Comparison of ENCODE assay signal across 11 cellular contexts in the genomic region with DNA sequence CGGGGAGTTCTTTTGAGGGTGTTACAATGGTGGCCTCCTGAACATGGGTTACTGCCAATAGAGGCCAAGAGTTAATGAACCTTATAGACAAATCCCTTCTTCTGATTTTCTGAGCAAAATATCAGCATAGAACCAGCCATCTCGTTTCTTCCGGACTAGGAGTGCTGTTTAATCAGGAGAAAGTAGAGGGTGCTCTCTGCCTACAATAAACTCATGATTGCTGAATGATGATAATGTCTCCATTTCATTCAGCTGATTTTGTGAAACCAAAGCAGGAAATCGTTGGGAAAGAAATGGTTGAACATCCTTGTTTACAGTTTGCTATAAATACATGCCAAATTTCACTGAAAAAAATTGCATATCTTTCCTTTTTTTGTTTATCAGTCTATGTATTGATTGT.
DNase-seq lines count a peak whose midpoint lies in the region; ATAC-seq, FAIRE-seq and TF ChIP-seq lines count a peak whose summit lies in the region.
"Had no signal": no experiment of that assay in that cellular context is flagged by ENCODE, and none has a peak within 500 bp of the region (broad histone marks: within the 10 kb centered on the region; RNA-seq: fewer than 3 reads in every experiment).

No MANE protein-coding gene starts in this region.

- H2AFZ ChIP-seq in HepG2 (ENCODE audit: low read length) = no peak overlapping the region
- H2AFZ ChIP-seq: parathyroid adenoma had no signal

- no peak overlapping the region for H3K4me3 Mint-ChIP-seq in CD14-positive monocyte
- H3K4me3 Mint-ChIP-seq: activated T-helper 1 cell treated with anti-CD3 and anti-CD28 coated beads, Interleukin-12 subunit alpha, Interleukin-12 subunit beta, Interleukin-2, Interleukin-4 antibody, amounts not matched to agents 30 ng/mL and 10 ng/mL and 1 ng/mL, durations not matched to agents 14 hours and 24 hours and 36 hours had no signal

- ATAC-seq in HepG2 (no peak), right lobe of liver (no peak), RWPE2 (ENCODE audit: low read depth) (peak; percentile 53; the same call in 1 of the 3 replicates), HG02981 (IDR thresholded peaks at IDR 0.05; ENCODE audit: unreplicated experiment) (no peak)

- no TSS peak for BruUV-seq in HepG2 (replicated peaks; lab: Mats Ljungman, UMichigan)

- no peak overlapping the region for H3K4me3 ChIP-seq in HepG2 (replicated peaks in 1 of 3; ENCODE audit: insufficient read depth in 1 of 3, low read depth in 2 of 3, low read length in 3 of 3)
- no peak overlapping the region for H3K4me3 ChIP-seq in right lobe of liver
- no peak overlapping the region for H3K4me3 ChIP-seq in RWPE2 (ENCODE audit: severe bottlenecking)

- H3K36me3 ChIP-seq in HepG2 (replicated peaks in 1 of 2; ENCODE audit: control insufficient read depth in 1 of 2, insufficient read depth in 2 of 2, low read length in 2 of 2) = no peaks in the 10 kb centered on the region
- H3K36me3 ChIP-seq in right lobe of liver = no peaks in the 10 kb centered on the region
- H3K36me3 ChIP-seq in RWPE2 (ENCODE audit: low read depth) = no peaks in the 10 kb centered on the region

- H3K9me3 ChIP-seq in HepG2 (ENCODE audit: low read length) (no peaks in the 10 kb centered on the region), right lobe of liver (no peaks in the 10 kb centered on the region), RWPE2 (ENCODE audit: severe bottlenecking) (no peaks in the 10 kb centered on the region)

- POLR2A ChIA-PET in HepG2 (lab: Yijun Ruan, JAX) = no interaction called here

- TF ChIP-seq RAD21 in HepG2 (CRISPR knock-in tag; IDR thresholded peaks at IDR 0.05) = no peak

- TF ChIP-seq CTCF in HepG2 (CRISPR knock-in tag; IDR thresholded peaks at IDR 0.05) (0 out of 2 replicates have a peak, but pooled peaks have one; percentile 4), right lobe of liver (IDR thresholded peaks at IDR 0.05) (no peak), RWPE2 (IDR thresholded peaks at IDR 0.05; ENCODE audit: poor library complexity, severe bottlenecking) (peak; percentile 59), CD14-positive monocyte (IDR thresholded peaks at IDR 0.05) (no peak)

- no peak for TF ChIP-seq POLR2A in HepG2 (IDR thresholded peaks at IDR 0.05; ENCODE audit: insufficient read depth in 1 of 2, low read depth in 2 of 2, low read length in 2 of 2)
- no peak for TF ChIP-seq POLR2A in right lobe of liver (IDR thresholded peaks at IDR 0.05)

- 5% methylated on average over 4 of the region's 4 CpGs for WGBS in HepG2 (ENCODE audit: low lambda C conversion rate)
- 20% methylated on average over 4 of the region's 4 CpGs for WGBS in right lobe of liver (ENCODE audit: insufficient coverage, low coverage, low lambda C conversion rate, missing lambda C conversion rate)

- DNase-seq in HepG2 (ENCODE audit: low spot score) (no peak), right lobe of liver (no peak), RWPE2 (ENCODE audit: low spot score) (no peak), foreskin melanocyte (peak; percentile 57), NCI-H774 (lab: John Stamatoyannopoulos, UW) (no peak), HT-29 (ENCODE audit: low spot score) (no peak), CD14-positive monocyte (ENCODE audit: low spot score) (no peak)
- DNase-seq: substantia nigra had no signal

- H3K4me2 ChIP-seq in HepG2 (ENCODE audit: low read depth, low read length) = no peak overlapping the region

- in situ Hi-C loops in HepG2 (cut with HindIII; ENCODE audit: extremely low pct_ligation_motif_present, low pct_unique_long_range_greater_than_20kb) = no loop called here

- no peak for FAIRE-seq in HepG2 (lab: Jason Lieb, UNC)

- no peaks in the 10 kb centered on the region for H3K79me2 ChIP-seq in HepG2 (ENCODE audit: insufficient read depth, low read length)
- H3K79me2 ChIP-seq: parathyroid adenoma had no signal

- intact Hi-C loops in HepG2 (cut with micrococcal nuclease; ENCODE audit: unreplicated experiment) = no loop called here
- intact Hi-C loops in right lobe of liver (cut with DNase I) = no loop called here
- intact Hi-C loops in CD14-positive monocyte (cut with micrococcal nuclease) = no loop called here

- H3K4me1 Mint-ChIP-seq in CD14-positive monocyte = no peaks in the 10 kb centered on the region

- peaks cover 0 to 8% (median 2%) of the 10 kb centered on the region in 7 donors for H3K9me3 Mint-ChIP-seq in CD14-positive monocyte
- H3K9me3 Mint-ChIP-seq: activated T-helper 1 cell treated with anti-CD3 and anti-CD28 coated beads, Interleukin-12 subunit alpha, Interleukin-12 subunit beta, Interleukin-2, Interleukin-4 antibody, amounts not matched to agents 30 ng/mL and 10 ng/mL and 1 ng/mL, durations not matched to agents 14 hours and 24 hours and 36 hours had no signal

- H4K20me1 ChIP-seq in HepG2 (ENCODE audit: insufficient read depth, low read length) = no peaks in the 10 kb centered on the region

- CTCF ChIA-PET in HepG2 (lab: Yijun Ruan, JAX; ENCODE audit: low intra/inter-chr PET ratio, low total read pairs) = no interaction called here

- no peak overlapping the region for H3K9ac ChIP-seq in HepG2 (ENCODE audit: insufficient read depth, low read depth, low read length)
- H3K9ac ChIP-seq: parathyroid adenoma had no signal

- H3K27me3 Mint-ChIP-seq in CD14-positive monocyte (ENCODE audit: low read depth in 3 of 3) = no peaks in the 10 kb centered on the region

- H3K27me3 ChIP-seq in HepG2 (ENCODE audit: control insufficient read depth in 1 of 2, insufficient read depth in 2 of 2, low read length in 2 of 2) (no peaks in the 10 kb centered on the region), right lobe of liver (no peaks in the 10 kb centered on the region), RWPE2 (ENCODE audit: insufficient read depth, poor library complexity, severe bottlenecking) (no peaks in the 10 kb centered on the region)

- no peaks in the 10 kb centered on the region for H3K4me1 ChIP-seq in HepG2 (ENCODE audit: insufficient read depth, low read length)
- H3K4me1 ChIP-seq in right lobe of liver = no peaks in the 10 kb centered on the region
- H3K4me1 ChIP-seq in RWPE2 (ENCODE audit: insufficient read depth, poor library complexity, severe bottlenecking) = peaks cover 28% of the 10 kb centered on the region
- H3K4me1 ChIP-seq: parathyroid adenoma had no signal

- no peak for TF ChIP-seq EP300 in HepG2 (IDR thresholded peaks at IDR 0.05; ENCODE audit: low read depth in 2 of 2, low read length in 2 of 2)
- TF ChIP-seq EP300 in HepG2 (CRISPR knock-in tag; IDR thresholded peaks at IDR 0.05; ENCODE audit: borderline replicate concordance) = no peak

- no peaks in the 10 kb centered on the region for H3K36me3 Mint-ChIP-seq in CD14-positive monocyte

- H3K27ac ChIP-seq in HepG2 (ENCODE audit: extremely low read length, insufficient read depth, low read length) = no peak overlapping the region
- no peak overlapping the region for H3K27ac ChIP-seq in right lobe of liver
- H3K27ac ChIP-seq in RWPE2 (ENCODE audit: poor library complexity, severe bottlenecking) = no peak overlapping the region
- H3K27ac ChIP-seq: parathyroid adenoma had no signal

- no peak overlapping the region for H3K27ac Mint-ChIP-seq in CD14-positive monocyte
- H3K27ac Mint-ChIP-seq: activated T-helper 1 cell treated with anti-CD3 and anti-CD28 coated beads, Interleukin-12 subunit alpha, Interleukin-12 subunit beta, Interleukin-2, Interleukin-4 antibody, amounts not matched to agents 30 ng/mL and 10 ng/mL and 1 ng/mL, durations not matched to agents 14 hours and 24 hours and 36 hours had no signal

TF ChIP-seq in HepG2, 621 proteins besides CTCF, POLR2A, EP300 and RAD21:
- TF ChIP-seq STAG1 (CRISPR knock-in tag; IDR thresholded peaks at IDR 0.05) = 0 out of 2 replicates have a peak, but pooled peaks have one; percentile 15
- no peak for TF ChIP-seq MTF1 (CRISPR knock-in tag; IDR thresholded peaks at IDR 0.05)
- TF ChIP-seq ADNP (CRISPR knock-in tag; IDR thresholded peaks at IDR 0.05) = no peak

Comparison
In these comparisons a context has a peak if more than half of its experiments do, and no peak if none do; other contexts are left out.
1. CTCF ChIP-seq: peak in HepG2 (single experiment) and RWPE2 (single experiment); none in right lobe of liver (0 of 4) and CD14-positive monocyte (single experiment).